ENCODE assay signal across 21 cellular contexts in genomic region chr20:11270566-11270965, GRCh38.
"Had no signal": no experiment of that assay in that cellular context is flagged by ENCODE, and none has a peak within 500 bp of the region (broad histone marks: within the 10 kb centered on the region; RNA-seq: fewer than 3 reads in every experiment).

No MANE protein-coding gene starts in this region.

- H3K4me3 Mint-ChIP-seq: activated CD4-positive, alpha-beta memory T cell treated with anti-CD3 and anti-CD28 coated beads, Interleukin-2, amount 10 ng/mL, durations not matched to agents 7 days and 5 days; activated naive CD4-positive, alpha-beta T cell treated with anti-CD3 and anti-CD28 coated beads, Interleukin-2, amount 10 ng/mL, durations not matched to agents 7 days and 5 days; activated T-helper 17 cell treated with anti-CD3 and anti-CD28 coated beads, Interleukin-2, amount 50 U/mL, for 72 hours; mesothelial cell of epicardium; natural killer cell treated with Interleukin-12 subunit alpha and Interleukin-12 subunit beta and Interleukin-15 and Interleukin-18, amount 100 ng/mL, for 72 hours; stimulated activated memory B cell treated with anti-CD40 and anti-IgM and Interleukin-4, amounts not matched to agents 10 μg/mL and 1 μg/mL and 100 μg/mL, for 72 hours had no signal

- DNase-seq: activated CD4-positive, alpha-beta memory T cell treated with anti-CD3 and anti-CD28 coated beads, Interleukin-2, amount 10 ng/mL, durations not matched to agents 7 days and 5 days; activated CD4-positive, alpha-beta T cell treated with anti-CD3 and anti-CD28 coated beads for 48 hours; activated CD4-positive, CD25-positive, alpha-beta regulatory T cell; activated naive CD4-positive, alpha-beta T cell treated with anti-CD3 and anti-CD28 coated beads, Interleukin-2, amount 10 ng/mL, durations not matched to agents 7 days and 5 days; activated T-cell treated with anti-CD3 and anti-CD28 coated beads, Interleukin-2, amount 50 U/mL, for 1 hour; cerebellar nuclear complex; cortex of kidney; left colon; lower lobe of right lung; occipital lobe; posterior cingulate gyrus; spleen; stimulated activated CD4-positive, alpha-beta T cell treated with anti-CD3 and anti-CD28 coated beads, Interleukin-4, amount 100 ng/mL, for 4 hours; T-helper 9 cell had no signal

- H3K4me3 ChIP-seq: ascending aorta, esophagus muscularis mucosa, lower lobe of right lung, spleen, thoracic aorta had no signal

- ATAC-seq: activated T-helper 17 cell treated with anti-CD3 and anti-CD28 coated beads, Interleukin-2, amount 50 U/mL, for 72 hours; left colon; natural killer cell treated with Interleukin-12 subunit alpha and Interleukin-12 subunit beta and Interleukin-15 and Interleukin-18, amount 100 ng/mL, for 72 hours; stimulated activated memory B cell treated with anti-CD40 and anti-IgM and Interleukin-4, amounts not matched to agents 10 μg/mL and 1 μg/mL and 100 μg/mL, for 72 hours had no signal

- H3K36me3 ChIP-seq: ascending aorta, esophagus muscularis mucosa, lower lobe of right lung, spleen, thoracic aorta had no signal

- H3K4me1 Mint-ChIP-seq: activated CD4-positive, alpha-beta memory T cell treated with anti-CD3 and anti-CD28 coated beads, Interleukin-2, amount 10 ng/mL, durations not matched to agents 7 days and 5 days; activated naive CD4-positive, alpha-beta T cell treated with anti-CD3 and anti-CD28 coated beads, Interleukin-2, amount 10 ng/mL, durations not matched to agents 7 days and 5 days; activated T-helper 17 cell treated with anti-CD3 and anti-CD28 coated beads, Interleukin-2, amount 50 U/mL, for 72 hours; stimulated activated memory B cell treated with anti-CD40 and anti-IgM and Interleukin-4, amounts not matched to agents 10 μg/mL and 1 μg/mL and 100 μg/mL, for 72 hours had no signal

- H3K27me3 ChIP-seq: ascending aorta, esophagus muscularis mucosa, spleen had no signal

- H3K27ac Mint-ChIP-seq: activated CD4-positive, alpha-beta memory T cell treated with anti-CD3 and anti-CD28 coated beads, Interleukin-2, amount 10 ng/mL, durations not matched to agents 7 days and 5 days; activated naive CD4-positive, alpha-beta T cell treated with anti-CD3 and anti-CD28 coated beads, Interleukin-2, amount 10 ng/mL, durations not matched to agents 7 days and 5 days; activated T-helper 17 cell treated with anti-CD3 and anti-CD28 coated beads, Interleukin-2, amount 50 U/mL, for 72 hours; mesothelial cell of epicardium; natural killer cell treated with Interleukin-12 subunit alpha and Interleukin-12 subunit beta and Interleukin-15 and Interleukin-18, amount 100 ng/mL, for 72 hours; stimulated activated memory B cell treated with anti-CD40 and anti-IgM and Interleukin-4, amounts not matched to agents 10 μg/mL and 1 μg/mL and 100 μg/mL, for 72 hours had no signal

- H3K27ac ChIP-seq: ascending aorta, esophagus muscularis mucosa, lower lobe of right lung, spleen, thoracic aorta had no signal

- H3K9me3 ChIP-seq: ascending aorta, esophagus muscularis mucosa, lower lobe of right lung, spleen, thoracic aorta had no signal

- H3K27me3 Mint-ChIP-seq: activated CD4-positive, alpha-beta memory T cell treated with anti-CD3 and anti-CD28 coated beads, Interleukin-2, amount 10 ng/mL, durations not matched to agents 7 days and 5 days; activated naive CD4-positive, alpha-beta T cell treated with anti-CD3 and anti-CD28 coated beads, Interleukin-2, amount 10 ng/mL, durations not matched to agents 7 days and 5 days; activated T-helper 17 cell treated with anti-CD3 and anti-CD28 coated beads, Interleukin-2, amount 50 U/mL, for 72 hours; natural killer cell treated with Interleukin-12 subunit alpha and Interleukin-12 subunit beta and Interleukin-15 and Interleukin-18, amount 100 ng/mL, for 72 hours; stimulated activated memory B cell treated with anti-CD40 and anti-IgM and Interleukin-4, amounts not matched to agents 10 μg/mL and 1 μg/mL and 100 μg/mL, for 72 hours had no signal

- H3K9me3 Mint-ChIP-seq: activated CD4-positive, alpha-beta memory T cell treated with anti-CD3 and anti-CD28 coated beads, Interleukin-2, amount 10 ng/mL, durations not matched to agents 7 days and 5 days; activated naive CD4-positive, alpha-beta T cell treated with anti-CD3 and anti-CD28 coated beads, Interleukin-2, amount 10 ng/mL, durations not matched to agents 7 days and 5 days; activated T-helper 17 cell treated with anti-CD3 and anti-CD28 coated beads, Interleukin-2, amount 50 U/mL, for 72 hours; mesothelial cell of epicardium; natural killer cell treated with Interleukin-12 subunit alpha and Interleukin-12 subunit beta and Interleukin-15 and Interleukin-18, amount 100 ng/mL, for 72 hours had no signal

- H3K36me3 Mint-ChIP-seq: activated naive CD4-positive, alpha-beta T cell treated with anti-CD3 and anti-CD28 coated beads, Interleukin-2, amount 10 ng/mL, durations not matched to agents 7 days and 5 days; mesothelial cell of epicardium; natural killer cell treated with Interleukin-12 subunit alpha and Interleukin-12 subunit beta and Interleukin-15 and Interleukin-18, amount 100 ng/mL, for 72 hours; stimulated activated memory B cell treated with anti-CD40 and anti-IgM and Interleukin-4, amounts not matched to agents 10 μg/mL and 1 μg/mL and 100 μg/mL, for 72 hours had no signal
